In the genomic region with DNA sequence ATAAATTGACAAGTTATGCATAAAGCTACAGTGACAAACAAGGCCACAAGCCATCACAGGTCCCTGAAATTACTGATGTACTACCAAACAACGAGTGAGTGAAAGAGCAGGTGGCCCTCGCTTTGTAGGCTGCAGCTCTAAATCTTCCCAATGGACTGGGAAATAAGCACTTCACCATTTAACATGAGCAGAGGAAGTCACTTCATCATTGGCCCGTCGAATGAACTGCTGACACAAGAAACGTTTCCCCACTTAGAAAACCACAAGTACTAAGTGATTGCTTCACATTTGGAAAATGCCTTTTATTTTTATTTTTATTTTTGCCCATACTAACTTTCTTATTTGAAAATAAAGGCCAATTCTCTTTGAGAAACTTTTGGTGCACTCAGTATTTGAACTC, we compare ENCODE assay signal across 16 cellular contexts.
"Had no signal": no experiment of that assay in that cellular context is flagged by ENCODE, and none has a peak within 500 bp of the region (broad histone marks: within the 10 kb centered on the region; RNA-seq: fewer than 3 reads in every experiment).

No MANE protein-coding gene starts in this region.

- H3K27me3 Mint-ChIP-seq: activated CD4-positive, alpha-beta T cell treated with anti-CD3 and anti-CD28 coated beads, Interleukin-2, amount 10 ng/mL, durations not matched to agents 7 days and 5 days; memory B cell; stimulated activated naive B cell treated with anti-CD40 and anti-IgM and Interleukin-4, amounts not matched to agents 10 μg/mL and 1 μg/mL and 100 μg/mL, for 72 hours had no signal

- H3K27me3 ChIP-seq: esophagus squamous epithelium, heart left ventricle, left lung, right lobe of liver, tibial nerve had no signal

- H3K9me3 ChIP-seq: esophagus squamous epithelium, heart left ventricle, left lung, psoas muscle, right lobe of liver, tibial nerve had no signal

- H3K27ac Mint-ChIP-seq: activated CD4-positive, alpha-beta T cell treated with anti-CD3 and anti-CD28 coated beads, Interleukin-2, amount 10 ng/mL, durations not matched to agents 7 days and 5 days; activated naive CD4-positive, alpha-beta T cell treated with anti-CD3 and anti-CD28 coated beads for 36 hours; memory B cell; stimulated activated naive B cell treated with anti-CD40 and anti-IgM and Interleukin-4, amounts not matched to agents 10 μg/mL and 1 μg/mL and 100 μg/mL, for 72 hours had no signal

- H3K4me3 Mint-ChIP-seq: activated CD4-positive, alpha-beta T cell treated with anti-CD3 and anti-CD28 coated beads, Interleukin-2, amount 10 ng/mL, durations not matched to agents 7 days and 5 days; activated naive CD4-positive, alpha-beta T cell treated with anti-CD3 and anti-CD28 coated beads for 36 hours; memory B cell; nephron; stimulated activated naive B cell treated with anti-CD40 and anti-IgM and Interleukin-4, amounts not matched to agents 10 μg/mL and 1 μg/mL and 100 μg/mL, for 72 hours had no signal

- ATAC-seq: heart left ventricle; left lung; psoas muscle; right lobe of liver; stimulated activated naive B cell treated with anti-CD40 and anti-IgM and Interleukin-4, amounts not matched to agents 10 μg/mL and 1 μg/mL and 100 μg/mL, for 72 hours had no signal

- H3K4me3 ChIP-seq: esophagus squamous epithelium, heart left ventricle, left lung, psoas muscle, right lobe of liver, tibial nerve had no signal

- H3K36me3 ChIP-seq: esophagus squamous epithelium, heart left ventricle, left lung, right lobe of liver, tibial nerve had no signal

- H3K9me3 Mint-ChIP-seq: nephron had no signal

- DNase-seq: activated CD4-positive, alpha-beta T cell treated with anti-CD3 and anti-CD28 coated beads, Interleukin-2, amount 10 ng/mL, durations not matched to agents 7 days and 5 days; activated CD4-positive, CD25-positive, alpha-beta regulatory T cell; activated CD8-positive, alpha-beta memory T cell treated with anti-CD3 and anti-CD28 coated beads for 24 hours; activated naive CD4-positive, alpha-beta T cell treated with anti-CD3 and anti-CD28 coated beads for 36 hours; esophagus squamous epithelium; foreskin melanocyte; heart left ventricle; islet precursor cell; left lung; psoas muscle; right lobe of liver; stimulated activated CD4-positive, alpha-beta T cell treated with anti-CD3 and anti-CD28 coated beads, Interleukin-2, amount 100 ng/mL, for 24 hours; stimulated activated naive B cell treated with anti-CD40 and anti-IgM and Interleukin-4, amounts not matched to agents 10 μg/mL and 1 μg/mL and 100 μg/mL, for 72 hours had no signal

- H3K4me1 Mint-ChIP-seq: activated CD4-positive, alpha-beta T cell treated with anti-CD3 and anti-CD28 coated beads, Interleukin-2, amount 10 ng/mL, durations not matched to agents 7 days and 5 days; memory B cell; stimulated activated naive B cell treated with anti-CD40 and anti-IgM and Interleukin-4, amounts not matched to agents 10 μg/mL and 1 μg/mL and 100 μg/mL, for 72 hours had no signal

- H3K36me3 Mint-ChIP-seq: memory B cell; stimulated activated naive B cell treated with anti-CD40 and anti-IgM and Interleukin-4, amounts not matched to agents 10 μg/mL and 1 μg/mL and 100 μg/mL, for 72 hours had no signal
